ENCODE assay signal across 17 cellular contexts in genomic region chr22:48222742-48223487, GRCh38.
A peak's percentile ranks its signal among the peaks of the same experiment; 100 is the strongest.
DNase-seq lines count a peak whose midpoint lies in the region; ATAC-seq and TF ChIP-seq lines count a peak whose summit lies in the region.
"Had no signal": no experiment of that assay in that cellular context is flagged by ENCODE, and none has a peak within 500 bp of the region (broad histone marks: within the 10 kb centered on the region; RNA-seq: fewer than 3 reads in every experiment).

No MANE protein-coding gene starts in this region.

- H3K27me3 ChIP-seq in dorsolateral prefrontal cortex = no peaks in the 10 kb centered on the region
- H3K27me3 ChIP-seq in lung (ENCODE audit: control insufficient read depth, insufficient read depth) = no peaks in the 10 kb centered on the region
- H3K27me3 ChIP-seq in naive thymus-derived CD4-positive, alpha-beta T cell (ENCODE audit: control insufficient read depth in 2 of 2, insufficient read depth in 2 of 2, low read length in 2 of 2) = no peaks in the 10 kb centered on the region
- H3K27me3 ChIP-seq: BLaER1 had no signal

- POLR2A ChIA-PET in naive thymus-derived CD4-positive, alpha-beta T cell (lab: Charles Lee) = no interaction called here

- WGBS in lung, 2 donors = 85 to 88% methylated on average over 13 of the region's 13 CpGs

- DNase-seq in activated CD8-positive, alpha-beta memory T cell treated with anti-CD3 and anti-CD28 coated beads for 24 hours = peak; percentile 37
- no peak for DNase-seq in activated CD8-positive, alpha-beta memory T cell treated with anti-CD3 and anti-CD28 coated beads, Interleukin-2, amount 10 ng/mL, durations not matched to agents 7 days and 5 days
- DNase-seq in dorsolateral prefrontal cortex = no peak
- peak; percentile 26 for DNase-seq in lung (ENCODE audit: low spot score)
- DNase-seq in naive thymus-derived CD4-positive, alpha-beta T cell = no peak
- DNase-seq: AML-193; Caco-2; CD8-positive, alpha-beta memory T cell; DND-41; GF-D8 had no signal

- H3K9me3 Mint-ChIP-seq in activated CD8-positive, alpha-beta memory T cell treated with anti-CD3 and anti-CD28 coated beads, Interleukin-2, amount 10 ng/mL, durations not matched to agents 7 days and 5 days (ENCODE audit: low read depth) = no peaks in the 10 kb centered on the region
- no peaks in the 10 kb centered on the region for H3K9me3 Mint-ChIP-seq in naive thymus-derived CD4-positive, alpha-beta T cell

- H3K27ac ChIP-seq in dorsolateral prefrontal cortex (peak overlapping the region in 30 of 59 donors; percentile 6 to 86 (median 57)), lung (ENCODE audit: low read depth in 1 of 2, low read length in 1 of 2) (no peak overlapping the region), temporal lobe (ENCODE audit: low read depth, low read length) (peak overlapping the region; percentile 20)
- no peak overlapping the region for H3K27ac ChIP-seq in naive thymus-derived CD4-positive, alpha-beta T cell (ENCODE audit: low read depth, low read length)
- H3K27ac ChIP-seq: 22Rv1, BLaER1, HL-60 had no signal

- intact Hi-C loops in dorsolateral prefrontal cortex (cut with DNase I) = no loop called here
- intact Hi-C loops in naive thymus-derived CD4-positive, alpha-beta T cell (cut with micrococcal nuclease) = no loop called here

- H3K4me3 ChIP-seq in dorsolateral prefrontal cortex (no peak overlapping the region), lung (no peak overlapping the region)
- no peak overlapping the region for H3K4me3 ChIP-seq in naive thymus-derived CD4-positive, alpha-beta T cell (ENCODE audit: low read length)
- H3K4me3 ChIP-seq: BLaER1 had no signal

- H3K4me1 Mint-ChIP-seq in activated CD8-positive, alpha-beta memory T cell treated with anti-CD3 and anti-CD28 coated beads, Interleukin-2, amount 10 ng/mL, durations not matched to agents 7 days and 5 days = no peaks in the 10 kb centered on the region
- H3K4me1 Mint-ChIP-seq in naive thymus-derived CD4-positive, alpha-beta T cell = no peaks in the 10 kb centered on the region
- H3K4me1 Mint-ChIP-seq: CD8-positive, alpha-beta memory T cell had no signal

- H3K4me1 ChIP-seq in lung (ENCODE audit: control insufficient read depth in 2 of 2, insufficient read depth in 2 of 2, low read length in 2 of 2) = peaks cover 0 to 2% of the 10 kb centered on the region in 2 donors
- H3K4me1 ChIP-seq in naive thymus-derived CD4-positive, alpha-beta T cell (ENCODE audit: control insufficient read depth in 2 of 2, insufficient read depth in 2 of 2, low read length in 2 of 2) = no peaks in the 10 kb centered on the region
- H3K4me1 ChIP-seq: BLaER1, Caco-2 had no signal

- H3K9me3 ChIP-seq in lung (ENCODE audit: control insufficient read depth in 2 of 2, insufficient read depth in 1 of 2, low read length in 1 of 2) = peaks cover 0 to 7% of the 10 kb centered on the region in 2 donors
- H3K9me3 ChIP-seq in naive thymus-derived CD4-positive, alpha-beta T cell (ENCODE audit: control insufficient read depth in 2 of 3, low read length in 3 of 3) = no peaks in the 10 kb centered on the region
- H3K9me3 ChIP-seq: BLaER1, Caco-2 had no signal

- H3K4me3 Mint-ChIP-seq in activated CD8-positive, alpha-beta memory T cell treated with anti-CD3 and anti-CD28 coated beads, Interleukin-2, amount 10 ng/mL, durations not matched to agents 7 days and 5 days = no peak overlapping the region
- H3K4me3 Mint-ChIP-seq in naive thymus-derived CD4-positive, alpha-beta T cell = no peak overlapping the region
- H3K4me3 Mint-ChIP-seq: CD8-positive, alpha-beta memory T cell had no signal

- no peaks in the 10 kb centered on the region for H3K36me3 ChIP-seq in lung (ENCODE audit: control insufficient read depth in 2 of 2, insufficient read depth in 2 of 2, low read length in 2 of 2)
- H3K36me3 ChIP-seq in naive thymus-derived CD4-positive, alpha-beta T cell (ENCODE audit: control insufficient read depth in 2 of 3, insufficient read depth in 3 of 3, low read length in 3 of 3) = no peaks in the 10 kb centered on the region
- H3K36me3 ChIP-seq: BLaER1 had no signal

- no peak overlapping the region for H3K27ac Mint-ChIP-seq in activated CD8-positive, alpha-beta memory T cell treated with anti-CD3 and anti-CD28 coated beads, Interleukin-2, amount 10 ng/mL, durations not matched to agents 7 days and 5 days
- no peak overlapping the region for H3K27ac Mint-ChIP-seq in naive thymus-derived CD4-positive, alpha-beta T cell

- TF ChIP-seq CTCF in dorsolateral prefrontal cortex (IDR thresholded peaks at IDR 0.05 in 54 of 56, conservative IDR thresholded peaks at IDR 0.05 in 2 of 56; ENCODE audit: low read depth in 1 of 56, partially characterized antibody in 56 of 56) (no peak), lung (IDR thresholded peaks at IDR 0.05; ENCODE audit: control extremely low read depth, extremely low read depth) (no peak)

- CTCF ChIA-PET in activated CD8-positive, alpha-beta memory T cell treated with anti-CD3 and anti-CD28 coated beads, Interleukin-2, amount 10 ng/mL, durations not matched to agents 7 days and 5 days (lab: Charles Lee) = no interaction called here
- CTCF ChIA-PET in naive thymus-derived CD4-positive, alpha-beta T cell (lab: Charles Lee) = no interaction called here

- ATAC-seq in activated CD8-positive, alpha-beta memory T cell treated with anti-CD3 and anti-CD28 coated beads, Interleukin-2, amount 10 ng/mL, durations not matched to agents 7 days and 5 days = no peak
- ATAC-seq in lung (ENCODE audit: insufficient read depth, low FRiP score) = no peak
- ATAC-seq in HG03442 (IDR thresholded peaks at IDR 0.05; ENCODE audit: unreplicated experiment) = no peak
- ATAC-seq in naive thymus-derived CD4-positive, alpha-beta T cell = no peak
- no peak for ATAC-seq in SK-N-SH treated with all-trans-retinoic acid at 6 μM for 48 hours
- ATAC-seq: HCT116 had no signal

- no peaks in the 10 kb centered on the region for H3K36me3 Mint-ChIP-seq in activated CD8-positive, alpha-beta memory T cell treated with anti-CD3 and anti-CD28 coated beads, Interleukin-2, amount 10 ng/mL, durations not matched to agents 7 days and 5 days
- no peaks in the 10 kb centered on the region for H3K36me3 Mint-ChIP-seq in naive thymus-derived CD4-positive, alpha-beta T cell
- H3K36me3 Mint-ChIP-seq: CD8-positive, alpha-beta memory T cell had no signal

- no peaks in the 10 kb centered on the region for H3K27me3 Mint-ChIP-seq in activated CD8-positive, alpha-beta memory T cell treated with anti-CD3 and anti-CD28 coated beads, Interleukin-2, amount 10 ng/mL, durations not matched to agents 7 days and 5 days
- peaks cover 0 to 21% (median 12%) of the 10 kb centered on the region in 5 donors for H3K27me3 Mint-ChIP-seq in naive thymus-derived CD4-positive, alpha-beta T cell

TF ChIP-seq in SK-N-SH treated with all-trans-retinoic acid at 6 μM for 48 hours, 23 proteins besides CTCF, POLR2A, EP300 and RAD21:
- TF ChIP-seq BACH2 (CRISPR knock-in tag; IDR thresholded peaks at IDR 0.05; ENCODE audit: borderline replicate concordance) = no peak
- no peak for TF ChIP-seq TSHZ2 (CRISPR knock-in tag; IDR thresholded peaks at IDR 0.05)
- TF ChIP-seq PPARA (CRISPR knock-in tag; IDR thresholded peaks at IDR 0.05; ENCODE audit: borderline replicate concordance) = no peak
- no peak for TF ChIP-seq OSR1 (CRISPR knock-in tag; IDR thresholded peaks at IDR 0.05)
- no peak for TF ChIP-seq RARB (CRISPR knock-in tag; IDR thresholded peaks at IDR 0.05)
- TF ChIP-seq ZNF70 (CRISPR knock-in tag; IDR thresholded peaks at IDR 0.05) = no peak
TF ChIP-seq in SK-N-SH treated with all-trans-retinoic acid at 6 μM for 48 hours: peak in this region for 0.

Comparison
In these comparisons a context has a peak if more than half of its experiments do, and no peak if none do; other contexts are left out.
1. DNase-seq: peak in activated CD8-positive, alpha-beta memory T cell treated with anti-CD3 and anti-CD28 coated beads for 24 hours (single experiment) and lung (single experiment); none in activated CD8-positive, alpha-beta memory T cell treated with anti-CD3 and anti-CD28 coated beads, Interleukin-2, amount 10 ng/mL, durations not matched to agents 7 days and 5 days (single experiment), dorsolateral prefrontal cortex (0 of 10) and naive thymus-derived CD4-positive, alpha-beta T cell (0 of 9).
2. H3K27ac ChIP-seq: peak in dorsolateral prefrontal cortex (30 of 59) and temporal lobe (single experiment); none in lung (0 of 2) and naive thymus-derived CD4-positive, alpha-beta T cell (single experiment).